Comparison of ENCODE assay signal across 8 cellular contexts in genomic region chr17:45292696-45293412, GRCh38. TPM values are rescaled to one million over a fixed set of nuclear protein-coding genes. Genes with fewer than 3 reads are reported as not detected.
DNase-seq lines count a peak whose midpoint lies in the region; ATAC-seq, FAIRE-seq and TF ChIP-seq lines count a peak whose summit lies in the region.
"Had no signal": no experiment of that assay in that cellular context is flagged by ENCODE, and none has a peak within 500 bp of the region (broad histone marks: within the 10 kb centered on the region; RNA-seq: fewer than 3 reads in every experiment).

No MANE protein-coding gene starts in this region.

- TF ChIP-seq CTCF in kidney (IDR thresholded peaks at IDR 0.05; ENCODE audit: borderline replicate concordance, extremely low read depth, insufficient read depth) (no peak), Caco-2 (IDR thresholded peaks at IDR 0.05; ENCODE audit: insufficient read depth in 1 of 2, low read depth in 1 of 2, low read length in 1 of 2, severe bottlenecking in 1 of 2, unreplicated experiment in 1 of 2) (no peak)

- ATAC-seq in stimulated activated naive B cell treated with anti-CD40 and anti-IgM and Interleukin-4, amounts not matched to agents 10 μg/mL and 1 μg/mL and 100 μg/mL, for 72 hours (replicated peaks), result no peak

- H3K4me3 Mint-ChIP-seq in activated naive CD8-positive, alpha-beta T cell treated with anti-CD3 and anti-CD28 coated beads for 36 hours, result no peak overlapping the region
- peak overlapping the region; percentile 61 to 69 for H3K4me3 Mint-ChIP-seq in stimulated activated naive B cell treated with anti-CD40 and anti-IgM and Interleukin-4, amounts not matched to agents 10 μg/mL and 1 μg/mL and 100 μg/mL, for 72 hours
- no peak overlapping the region for H3K4me3 Mint-ChIP-seq in Caco-2 (ENCODE audit: unreplicated experiment)

- H3K27ac Mint-ChIP-seq in activated naive CD8-positive, alpha-beta T cell treated with anti-CD3 and anti-CD28 coated beads for 36 hours, result peak overlapping the region; percentile 29
- H3K27ac Mint-ChIP-seq in stimulated activated naive B cell treated with anti-CD40 and anti-IgM and Interleukin-4, amounts not matched to agents 10 μg/mL and 1 μg/mL and 100 μg/mL, for 72 hours, result peak overlapping the region; percentile 92
- no peak overlapping the region for H3K27ac Mint-ChIP-seq in Caco-2 (ENCODE audit: unreplicated experiment)

- no peak overlapping the region for H2AFZ ChIP-seq in Karpas-422 (ENCODE audit: low read length)

- BruUV-seq in Caco-2 (replicated peaks; lab: Mats Ljungman, UMichigan), result no TSS peak

- CTCF ChIA-PET in Caco-2 (lab: Charles Lee), result interaction anchor here (0.9 to 1.1 kb wide), 4 partner anchors 19 to 900 kb away, joined by 3 to 6 read pairs (median 4); partner anchors contain the start of gene KANSL1

- peaks cover 73% of the 10 kb centered on the region for H3K79me2 ChIP-seq in Karpas-422 (ENCODE audit: low read length)

- H3K27me3 ChIP-seq in Karpas-422 (ENCODE audit: low read length), result no peaks in the 10 kb centered on the region
- H3K27me3 ChIP-seq in Caco-2 (replicated peaks; ENCODE audit: control insufficient read depth, insufficient read depth, low read length), result no peaks in the 10 kb centered on the region

- DNase-seq in Karpas-422, result no peak
- no peak for DNase-seq in activated naive CD8-positive, alpha-beta T cell treated with anti-CD3 and anti-CD28 coated beads for 36 hours
- peak; percentile 49 for DNase-seq in kidney
- no peak for DNase-seq in stimulated activated naive B cell treated with anti-CD40 and anti-IgM and Interleukin-4, amounts not matched to agents 10 μg/mL and 1 μg/mL and 100 μg/mL, for 72 hours
- DNase-seq in iPS-NIHi7 (ENCODE audit: extremely low spot score), result no peak
- DNase-seq in Caco-2, result no peak
- no peak for DNase-seq in stimulated activated naive CD4-positive, alpha-beta T cell treated with Interleukin-2 at 50 U/mL for 16 hours (lab: John Stamatoyannopoulos, UW)
- DNase-seq: NCI-H1417 had no signal

- H3K4me3 ChIP-seq in Karpas-422 (ENCODE audit: low read length) (no peak overlapping the region), kidney (ENCODE audit: low read length in 2 of 2) (no peak overlapping the region), Caco-2 (ENCODE audit: low read depth, low read length) (no peak overlapping the region)

- peaks cover 20% of the 10 kb centered on the region for H3K36me3 ChIP-seq in Karpas-422 (ENCODE audit: insufficient read depth, low read length)
- peaks cover 0 to 7% of the 10 kb centered on the region in 2 donors for H3K36me3 ChIP-seq in kidney (ENCODE audit: control insufficient read depth in 1 of 2, insufficient read depth in 2 of 2, low read length in 2 of 2)
- no peaks in the 10 kb centered on the region for H3K36me3 ChIP-seq in Caco-2 (ENCODE audit: control insufficient read depth, insufficient read depth, low read length)

- POLR2A ChIA-PET in Caco-2 (lab: Charles Lee), result no interaction called here

- H3K4me1 Mint-ChIP-seq in activated naive CD8-positive, alpha-beta T cell treated with anti-CD3 and anti-CD28 coated beads for 36 hours, result peaks cover 55% of the 10 kb centered on the region
- H3K4me1 Mint-ChIP-seq in stimulated activated naive B cell treated with anti-CD40 and anti-IgM and Interleukin-4, amounts not matched to agents 10 μg/mL and 1 μg/mL and 100 μg/mL, for 72 hours, result peaks cover 65 to 90% of the 10 kb centered on the region in 2 donors
- peaks cover 18% of the 10 kb centered on the region for H3K4me1 Mint-ChIP-seq in Caco-2 (ENCODE audit: low read depth, unreplicated experiment)

- H3K9me3 ChIP-seq in Karpas-422 (ENCODE audit: low read length) (no peaks in the 10 kb centered on the region), kidney (ENCODE audit: control insufficient read depth in 1 of 2, low read length in 2 of 2) (no peaks in the 10 kb centered on the region), Caco-2 (no peaks in the 10 kb centered on the region)

- peak overlapping the region; percentile 57 for H3K9ac ChIP-seq in Karpas-422 (ENCODE audit: low read length)
- H3K9ac ChIP-seq in kidney (ENCODE audit: low read length in 2 of 2), result peak overlapping the region in 1 of 2 donors; percentile 47

- FAIRE-seq in kidney (lab: Jason Lieb, UNC), result no peak

- H3K27ac ChIP-seq in Karpas-422 (ENCODE audit: low read length) (peak overlapping the region; percentile 96), kidney (ENCODE audit: low read depth in 2 of 2, low read length in 2 of 2) (peak overlapping the region; percentile 15 to 73)

- H3K4me1 ChIP-seq in Karpas-422 (ENCODE audit: low read length), result peaks cover 77% of the 10 kb centered on the region
- H3K4me1 ChIP-seq in kidney (ENCODE audit: control insufficient read depth in 1 of 2, insufficient read depth in 1 of 2, low read depth in 1 of 2, low read length in 2 of 2), result peaks cover 62 to 78% of the 10 kb centered on the region in 2 donors
- peaks cover 20% of the 10 kb centered on the region for H3K4me1 ChIP-seq in Caco-2

- H3K4me2 ChIP-seq in Karpas-422 (ENCODE audit: low read depth, low read length, poor library complexity, severe bottlenecking), result peak overlapping the region; percentile 63

- H3K9me2 ChIP-seq in Karpas-422 (replicated peaks; ENCODE audit: insufficient read depth, low read length), result no peaks in the 10 kb centered on the region

- H3K9me3 Mint-ChIP-seq in activated naive CD8-positive, alpha-beta T cell treated with anti-CD3 and anti-CD28 coated beads for 36 hours, result no peaks in the 10 kb centered on the region
- H3K9me3 Mint-ChIP-seq in stimulated activated naive B cell treated with anti-CD40 and anti-IgM and Interleukin-4, amounts not matched to agents 10 μg/mL and 1 μg/mL and 100 μg/mL, for 72 hours, result peaks cover 0 to 1% of the 10 kb centered on the region in 2 donors
- no peaks in the 10 kb centered on the region for H3K9me3 Mint-ChIP-seq in Caco-2 (ENCODE audit: unreplicated experiment)

- no peaks in the 10 kb centered on the region for H3K27me3 Mint-ChIP-seq in activated naive CD8-positive, alpha-beta T cell treated with anti-CD3 and anti-CD28 coated beads for 36 hours
- H3K27me3 Mint-ChIP-seq in stimulated activated naive B cell treated with anti-CD40 and anti-IgM and Interleukin-4, amounts not matched to agents 10 μg/mL and 1 μg/mL and 100 μg/mL, for 72 hours, result no peaks in the 10 kb centered on the region
- H3K27me3 Mint-ChIP-seq in Caco-2 (ENCODE audit: insufficient read depth, unreplicated experiment), result no peaks in the 10 kb centered on the region

- peaks cover 31% of the 10 kb centered on the region for H3K36me3 Mint-ChIP-seq in activated naive CD8-positive, alpha-beta T cell treated with anti-CD3 and anti-CD28 coated beads for 36 hours
- H3K36me3 Mint-ChIP-seq in stimulated activated naive B cell treated with anti-CD40 and anti-IgM and Interleukin-4, amounts not matched to agents 10 μg/mL and 1 μg/mL and 100 μg/mL, for 72 hours, result peaks cover 77 to 80% of the 10 kb centered on the region in 2 donors
- peaks cover 18% of the 10 kb centered on the region for H3K36me3 Mint-ChIP-seq in Caco-2 (ENCODE audit: insufficient read depth, unreplicated experiment)

- H4K20me1 ChIP-seq in Karpas-422 (ENCODE audit: insufficient read depth, low read depth, low read length), result no peaks in the 10 kb centered on the region

- intact Hi-C loops in kidney (cut with DNase I), result no loop called here
- intact Hi-C loops in Caco-2 (cut with micrococcal nuclease; ENCODE audit: unreplicated experiment), result no loop called here

RNA-seq across cellular contexts. Expression of gene MAP3K14, which starts 24.0 kb away (rescaled TPM):
- 7.6 and 12.0 TPM in 2 replicates for total RNA-seq in Karpas-422 (2014; rRNA removed; shearing (Covaris generic); ENCODE audit: low replicate concordance)
- total RNA-seq in activated naive CD8-positive, alpha-beta T cell treated with anti-CD3 and anti-CD28 coated beads for 36 hours, result 10 to 100 TPM; 27.1 to 28.3 TPM
- total RNA-seq in kidney (24.5 TPM), Caco-2 (2022) (10.0 and 11.7 TPM in 2 replicates)
- 7.6 TPM for polyA plus RNA-seq in kidney (ENCODE audit: insufficient read depth, low read depth, low replicate concordance)

RNA-seq across cellular contexts. Expression of gene SPATA32, which starts 31.0 kb away (rescaled TPM):
- total RNA-seq in Karpas-422 (2014; rRNA removed; shearing (Covaris generic); ENCODE audit: low replicate concordance), result not detected in 2 replicates
- total RNA-seq in activated naive CD8-positive, alpha-beta T cell treated with anti-CD3 and anti-CD28 coated beads for 36 hours, result under 1 TPM; 0.62 to 0.68 TPM
- not detected for total RNA-seq in kidney
- not detected for polyA plus RNA-seq in kidney (ENCODE audit: insufficient read depth, low read depth, low replicate concordance)
- not detected in 2 replicates for total RNA-seq in Caco-2 (2022)

Comparison
In these comparisons a context has a peak if more than half of its experiments do, and no peak if none do; other contexts are left out.
1. H3K4me3 Mint-ChIP-seq: peak in stimulated activated naive B cell treated with anti-CD40 and anti-IgM and Interleukin-4, amounts not matched to agents 10 μg/mL and 1 μg/mL and 100 μg/mL, for 72 hours (2 of 2); none in activated naive CD8-positive, alpha-beta T cell treated with anti-CD3 and anti-CD28 coated beads for 36 hours (single experiment) and Caco-2 (single experiment).